ENCODE assay signal across 8 cellular contexts in the genomic region with DNA sequence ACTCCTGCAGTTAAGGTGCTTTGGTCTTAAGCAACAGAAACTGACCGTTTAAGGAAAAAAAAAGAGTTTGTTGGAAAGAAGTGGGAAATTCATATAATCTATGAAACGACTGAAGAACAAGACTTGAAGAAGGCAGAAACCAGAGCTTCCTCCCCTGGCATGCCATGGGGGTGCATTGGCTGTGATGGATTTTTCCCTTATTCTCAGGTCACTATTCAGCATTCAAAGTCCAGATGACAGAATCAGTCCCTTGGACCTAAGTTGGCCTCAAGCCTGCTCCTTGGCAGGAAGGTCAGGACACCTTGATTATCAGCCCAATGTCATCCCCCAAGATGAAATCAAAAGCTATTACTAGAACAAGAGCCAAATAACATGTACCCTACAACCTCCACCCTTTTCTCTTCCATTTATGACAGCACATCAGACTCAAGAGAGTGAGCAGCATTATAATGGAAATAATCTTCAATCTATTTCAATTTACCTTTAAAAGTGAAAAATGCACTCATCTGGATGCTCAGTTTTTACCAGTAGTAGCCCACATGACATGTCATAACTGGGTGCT. TPM values are rescaled to one million over a fixed set of nuclear protein-coding genes. Genes with fewer than 3 reads are reported as not detected.
A peak's percentile ranks its signal among the peaks of the same experiment; 100 is the strongest.
DNase-seq lines count a peak whose midpoint lies in the region; ATAC-seq and TF ChIP-seq lines count a peak whose summit lies in the region.

No MANE protein-coding gene starts in this region.

- H4K20me1 ChIP-seq in OCI-LY7 (ENCODE audit: insufficient read depth, low read length) = no peaks in the 10 kb centered on the region

- H2BK5ac ChIP-seq in neuronal stem cell (ENCODE audit: low read length) = no peak overlapping the region

- H3K9me2 ChIP-seq in OCI-LY7 (ENCODE audit: insufficient read depth, low read length) = no peaks in the 10 kb centered on the region

- POLR2A ChIA-PET in OCI-LY7 (lab: Charles Lee) = interaction anchor here (0.8 kb wide), 1 partner anchor 49 kb away, joined by 3 read pairs; no protein-coding TSS in a partner anchor

- H3K4me2 ChIP-seq in OCI-LY7 (ENCODE audit: low read length) = peak overlapping the region; percentile 65
- no peak overlapping the region for H3K4me2 ChIP-seq in neuronal stem cell (ENCODE audit: insufficient read depth, low read length, poor library complexity, severe bottlenecking)

- no peak for DNase-seq in CD4-positive, CD25-positive, alpha-beta regulatory T cell
- DNase-seq in OCI-LY7 (ENCODE audit: low spot score) (no peak), neuronal stem cell (ENCODE audit: low spot score) (no peak), A172 (ENCODE audit: low spot score) (no peak), NCI-H2107 treated with DMSO at 0.1 percent for 48 hours (lab: John Stamatoyannopoulos, UW; ENCODE audit: unreplicated experiment) (no peak), SIG-M5 (lab: John Stamatoyannopoulos, UW) (no peak)

- H3K9ac ChIP-seq in endocrine pancreas (ENCODE audit: control insufficient read depth, insufficient read depth, low read length) = peak overlapping the region; percentile 60
- no peak overlapping the region for H3K9ac ChIP-seq in neuronal stem cell (ENCODE audit: low read depth, low read length, poor library complexity)

- no peak overlapping the region for H4K8ac ChIP-seq in neuronal stem cell (ENCODE audit: low read depth, low read length)

- H3K9me3 ChIP-seq in CD4-positive, CD25-positive, alpha-beta regulatory T cell (ENCODE audit: control insufficient read depth in 2 of 2, low read length in 2 of 2) = no peaks in the 10 kb centered on the region
- H3K9me3 ChIP-seq in OCI-LY7 (ENCODE audit: low read length) = no peaks in the 10 kb centered on the region
- H3K9me3 ChIP-seq in endocrine pancreas (ENCODE audit: control insufficient read depth, low read length) = no peaks in the 10 kb centered on the region
- H3K9me3 ChIP-seq in neuronal stem cell (replicated peaks in 1 of 2; ENCODE audit: control insufficient read depth in 2 of 2, insufficient read depth in 1 of 2, low read depth in 1 of 2, low read length in 2 of 2) = no peaks in the 10 kb centered on the region

- H3K27ac Mint-ChIP-seq in CD4-positive, CD25-positive, alpha-beta regulatory T cell = peak overlapping the region in 2 of 3 donors; percentile 20 to 59

- H2AFZ ChIP-seq in OCI-LY7 (ENCODE audit: low read length) (peak overlapping the region; percentile 84; the same call in 1 of the 2 replicates), neuronal stem cell (ENCODE audit: low read length) (peak overlapping the region; percentile 94)

- no TSS peak for BruUV-seq in OCI-LY7 (replicated peaks; lab: Mats Ljungman, UMichigan)

- H3K14ac ChIP-seq in neuronal stem cell (ENCODE audit: low read length) = no peak overlapping the region

- H3K4me1 Mint-ChIP-seq in CD4-positive, CD25-positive, alpha-beta regulatory T cell = peaks cover 0 to 13% (median 6%) of the 10 kb centered on the region in 4 donors

- peaks cover 23% of the 10 kb centered on the region for H3K27me3 Mint-ChIP-seq in CD4-positive, CD25-positive, alpha-beta regulatory T cell

- H2BK15ac ChIP-seq in neuronal stem cell (ENCODE audit: low read length) = no peak overlapping the region

- no peak overlapping the region for H3K18ac ChIP-seq in neuronal stem cell (ENCODE audit: low read length)

- H3K79me2 ChIP-seq in OCI-LY7 (ENCODE audit: insufficient read depth, low read depth, low read length) = no peaks in the 10 kb centered on the region

- peaks cover 18% of the 10 kb centered on the region for H3K27me3 ChIP-seq in CD4-positive, CD25-positive, alpha-beta regulatory T cell (ENCODE audit: control insufficient read depth, insufficient read depth, low read length)
- H3K27me3 ChIP-seq in endocrine pancreas (ENCODE audit: control insufficient read depth, insufficient read depth, low read length) = no peaks in the 10 kb centered on the region
- H3K27me3 ChIP-seq in neuronal stem cell (ENCODE audit: control insufficient read depth in 3 of 3, insufficient read depth in 3 of 3, low read depth in 1 of 3, low read length in 3 of 3) = peaks cover 0 to 30% (median 2%) of the 10 kb centered on the region in 3 experiments

- TF ChIP-seq CTCF in OCI-LY7 (conservative IDR thresholded peaks at IDR 0.05; ENCODE audit: low read length) = no peak

- peaks cover 0 to 2% (median 0%) of the 10 kb centered on the region in 7 donors for H3K9me3 Mint-ChIP-seq in CD4-positive, CD25-positive, alpha-beta regulatory T cell

- no peak overlapping the region for H3K4ac ChIP-seq in neuronal stem cell (ENCODE audit: low read length)

- ATAC-seq in CD4-positive, CD25-positive, alpha-beta regulatory T cell (ENCODE audit: low read depth in 2 of 2) = no peak
- no peak for ATAC-seq in GM19035 (IDR thresholded peaks at IDR 0.05; ENCODE audit: unreplicated experiment)

- H3K27ac ChIP-seq in CD4-positive, CD25-positive, alpha-beta regulatory T cell (ENCODE audit: insufficient read depth, low read length, poor library complexity, severe bottlenecking) = no peak overlapping the region
- H3K27ac ChIP-seq in OCI-LY7 (ENCODE audit: low read depth, low read length, poor library complexity, severe bottlenecking) = no peak overlapping the region
- no peak overlapping the region for H3K27ac ChIP-seq in neuronal stem cell (replicated peaks; ENCODE audit: low read length)

- peaks cover 3% of the 10 kb centered on the region for H3K36me3 Mint-ChIP-seq in CD4-positive, CD25-positive, alpha-beta regulatory T cell

- H3K4me3 Mint-ChIP-seq in CD4-positive, CD25-positive, alpha-beta regulatory T cell = peak overlapping the region; percentile 86 to 91 (median 90)

- intact Hi-C loops in OCI-LY7 (cut with micrococcal nuclease; ENCODE audit: unreplicated experiment) = no loop called here

- peaks cover 16% of the 10 kb centered on the region for H3K4me1 ChIP-seq in CD4-positive, CD25-positive, alpha-beta regulatory T cell (ENCODE audit: control insufficient read depth, insufficient read depth, low read length, poor library complexity, severe bottlenecking)
- H3K4me1 ChIP-seq in OCI-LY7 (ENCODE audit: insufficient read depth, low read length, poor library complexity, severe bottlenecking) = no peaks in the 10 kb centered on the region
- H3K4me1 ChIP-seq in endocrine pancreas (ENCODE audit: control insufficient read depth, insufficient read depth, low read length) = no peaks in the 10 kb centered on the region
- H3K4me1 ChIP-seq in neuronal stem cell (ENCODE audit: control insufficient read depth in 2 of 2, insufficient read depth in 1 of 2, low read depth in 1 of 2, low read length in 2 of 2) = peaks cover 2 to 9% of the 10 kb centered on the region in 2 donors

- H2BK12ac ChIP-seq in neuronal stem cell (ENCODE audit: low read length) = no peak overlapping the region

- no peak overlapping the region for H2AK5ac ChIP-seq in neuronal stem cell (ENCODE audit: low read depth, low read length)

- H3K36me3 ChIP-seq in CD4-positive, CD25-positive, alpha-beta regulatory T cell (ENCODE audit: control insufficient read depth, insufficient read depth, low read length) = no peaks in the 10 kb centered on the region
- H3K36me3 ChIP-seq in OCI-LY7 (ENCODE audit: insufficient read depth, low read length) = no peaks in the 10 kb centered on the region
- no peaks in the 10 kb centered on the region for H3K36me3 ChIP-seq in endocrine pancreas (ENCODE audit: control insufficient read depth, insufficient read depth, low read length)
- H3K36me3 ChIP-seq in neuronal stem cell (replicated peaks in 1 of 2; ENCODE audit: control insufficient read depth in 2 of 2, insufficient read depth in 2 of 2, low read length in 2 of 2) = no peaks in the 10 kb centered on the region

- H4K91ac ChIP-seq in neuronal stem cell (ENCODE audit: low read depth, low read length, poor library complexity) = no peak overlapping the region

- no peak overlapping the region for H3K23ac ChIP-seq in neuronal stem cell (ENCODE audit: low read depth, low read length, poor library complexity)

- no peak overlapping the region for H3K4me3 ChIP-seq in CD4-positive, CD25-positive, alpha-beta regulatory T cell (ENCODE audit: low read depth, low read length)
- H3K4me3 ChIP-seq in OCI-LY7 (ENCODE audit: low read depth, low read length, poor library complexity, severe bottlenecking) = no peak overlapping the region
- peak overlapping the region; percentile 69 for H3K4me3 ChIP-seq in endocrine pancreas (ENCODE audit: control insufficient read depth, insufficient read depth, low read length)
- peak overlapping the region in 1 of 2 donors; percentile 55 for H3K4me3 ChIP-seq in neuronal stem cell (ENCODE audit: low read length in 2 of 2)

- WGBS in neuronal stem cell (ENCODE audit: extremely low coverage in 2 of 2, insufficient read length in 2 of 2, insufficient replicate concordance in 1 of 2), 2 donors = no CpG with 5 or more reads among the region's 2 CpGs

- H2BK120ac ChIP-seq in neuronal stem cell (ENCODE audit: low read depth, low read length) = no peak overlapping the region

- CTCF ChIA-PET in OCI-LY7 (lab: Charles Lee; ENCODE audit: unreplicated experiment) = interaction anchor here (1.1 kb wide), 1 partner anchor 24 kb away, joined by 3 read pairs; no protein-coding TSS in a partner anchor

- H3K79me1 ChIP-seq in neuronal stem cell (ENCODE audit: low read depth, low read length) = no peaks in the 10 kb centered on the region

RNA-seq across cellular contexts. Expression of a gene that starts 15.8 kb away (rescaled TPM):
- 12.1 TPM for total RNA-seq in CD4-positive, CD25-positive, alpha-beta regulatory T cell
- polyA plus RNA-seq in CD4-positive, CD25-positive, alpha-beta regulatory T cell = 10 to 100 TPM; 30.3 to 40.6 (median 36.3) TPM
- 35.3 and 35.9 TPM in 2 replicates for total RNA-seq in OCI-LY7 (2014; rRNA removed; shearing (Covaris generic))
- total RNA-seq in OCI-LY7 (2022) = 24.8 and 28.5 TPM in 2 replicates
- polyA plus RNA-seq in neuronal stem cell (2013, experiment 1 of 2) = 72.8 TPM
- 72.0 TPM for polyA plus RNA-seq in neuronal stem cell (2013, experiment 2 of 2)
- total RNA-seq in A172 (2014; rRNA removed; shearing (Covaris generic)) = 202 and 213 TPM in 2 replicates

RNA-seq across cellular contexts. Expression of a gene that starts 20.6 kb away (rescaled TPM):
- not detected for total RNA-seq in CD4-positive, CD25-positive, alpha-beta regulatory T cell
- polyA plus RNA-seq in CD4-positive, CD25-positive, alpha-beta regulatory T cell = not detected
- total RNA-seq in OCI-LY7 (2014; rRNA removed; shearing (Covaris generic)) = not detected in 2 replicates
- total RNA-seq in OCI-LY7 (2022) = not detected in 2 replicates
- 0.15 TPM for polyA plus RNA-seq in neuronal stem cell (2013, experiment 1 of 2)
- 0.12 TPM for polyA plus RNA-seq in neuronal stem cell (2013, experiment 2 of 2)
- 20.7 and 26.0 TPM in 2 replicates for total RNA-seq in A172 (2014; rRNA removed; shearing (Covaris generic))

RNA-seq across cellular contexts. Expression of a gene that starts 43.1 kb away (rescaled TPM):
- total RNA-seq in CD4-positive, CD25-positive, alpha-beta regulatory T cell = 0.27 TPM
- polyA plus RNA-seq in CD4-positive, CD25-positive, alpha-beta regulatory T cell = under 1 TPM in 1 of 4 donors, not detected in 3; 0.08 TPM
- not detected in 2 replicates for total RNA-seq in OCI-LY7 (2014; rRNA removed; shearing (Covaris generic))
- not detected in 2 replicates for total RNA-seq in OCI-LY7 (2022)
- polyA plus RNA-seq in neuronal stem cell (2013, experiment 1 of 2) = 0.04 TPM
- 0.03 TPM for polyA plus RNA-seq in neuronal stem cell (2013, experiment 2 of 2)
- not detected in 2 replicates for total RNA-seq in A172 (2014; rRNA removed; shearing (Covaris generic))

RNA-seq across cellular contexts. Expression of a gene that starts 57.8 kb away (rescaled TPM):
- total RNA-seq in CD4-positive, CD25-positive, alpha-beta regulatory T cell = not detected
- polyA plus RNA-seq in CD4-positive, CD25-positive, alpha-beta regulatory T cell = not detected
- not detected in 2 replicates for total RNA-seq in OCI-LY7 (2014; rRNA removed; shearing (Covaris generic))
- total RNA-seq in OCI-LY7 (2022) = not detected in 2 replicates
- 0.17 TPM for polyA plus RNA-seq in neuronal stem cell (2013, experiment 1 of 2)
- 0.21 TPM for polyA plus RNA-seq in neuronal stem cell (2013, experiment 2 of 2)
- total RNA-seq in A172 (2014; rRNA removed; shearing (Covaris generic)) = not detected in 2 replicates

Comparison
In these comparisons a context has a peak if more than half of its experiments do, and no peak if none do; other contexts are left out.
1. RNA of a gene that starts 20.6 kb away (total RNA-seq): 20.7 to 26.0 TPM in A172; not detected in OCI-LY7 and not detected in CD4-positive, CD25-positive, alpha-beta regulatory T cell (single experiment); every median in the first group is over 10 times any median in the second.